In genomic region chr1:217472915-217473314, GRCh38 we compare ENCODE assay signal across 25 cellular contexts.
"Had no signal": no experiment of that assay in that cellular context is flagged by ENCODE, and none has a peak within 500 bp of the region (broad histone marks: within the 10 kb centered on the region; RNA-seq: fewer than 3 reads in every experiment).

No MANE protein-coding gene starts in this region.

- FAIRE-seq: islet of Langerhans had no signal

- H3K9me3 ChIP-seq: gastrocnemius medialis, mucosa of descending colon, right lobe of liver, stomach, suprapubic skin, tibial nerve had no signal

- H3K27me3 ChIP-seq: cardiac muscle cell, gastrocnemius medialis, right lobe of liver, stomach, suprapubic skin, tibial nerve had no signal

- H3K4me3 ChIP-seq: cardiac muscle cell, gastrocnemius medialis, mucosa of descending colon, right lobe of liver, skin epidermis, stomach, suprapubic skin, tibial nerve had no signal

- H3K79me2 ChIP-seq: parathyroid adenoma had no signal

- DNase-seq: activated CD4-positive, alpha-beta memory T cell treated with anti-CD3 and anti-CD28 coated beads, Interleukin-2, amount 10 ng/mL, durations not matched to agents 7 days and 5 days; activated CD4-positive, alpha-beta T cell treated with anti-CD3 and anti-CD28 coated beads for 48 hours; activated CD4-positive, CD25-positive, alpha-beta regulatory T cell; activated effector memory CD4-positive, alpha-beta T cell treated with anti-CD3 and anti-CD28 coated beads, Interleukin-2, amount 50 U/mL, for 16 hours; activated naive CD4-positive, alpha-beta T cell treated with anti-CD3 and anti-CD28 coated beads, Interleukin-2, amount 10 ng/mL, durations not matched to agents 7 days and 5 days; activated T-cell treated with anti-CD3 and anti-CD28 coated beads, Interleukin-2, amount 50 U/mL, for 72 hours; amygdala; cortex of kidney; gastrocnemius medialis; hippocampal formation; left colon; mesendoderm; mucosa of descending colon; nephron progenitor cell; right lobe of liver; stimulated activated CD4-positive, alpha-beta T cell treated with anti-CD3 and anti-CD28 coated beads, Interleukin-15, amount 100 ng/mL, for 24 hours; stomach had no signal

- ATAC-seq: activated T-cell treated with anti-CD3 and anti-CD28 coated beads, Interleukin-2, amount 50 U/mL, for 72 hours; esophagus mucosa; gastrocnemius medialis; left colon; mucosa of descending colon; right lobe of liver; stimulated activated memory B cell treated with anti-CD40 and anti-IgM and Interleukin-4, amounts not matched to agents 10 μg/mL and 1 μg/mL and 100 μg/mL, for 72 hours had no signal

- H3K27ac ChIP-seq: cardiac muscle cell, gastrocnemius medialis, parathyroid adenoma, right lobe of liver, skin epidermis, stomach, suprapubic skin, tibial nerve had no signal

- H2AFZ ChIP-seq: parathyroid adenoma had no signal

- H3K36me3 ChIP-seq: cardiac muscle cell, gastrocnemius medialis, right lobe of liver had no signal

- H3K4me1 ChIP-seq: gastrocnemius medialis, parathyroid adenoma, right lobe of liver, stomach, suprapubic skin, tibial nerve had no signal

- H3K9ac ChIP-seq: parathyroid adenoma had no signal
